Comparison of ENCODE assay signal across 8 cellular contexts in the genomic region with DNA sequence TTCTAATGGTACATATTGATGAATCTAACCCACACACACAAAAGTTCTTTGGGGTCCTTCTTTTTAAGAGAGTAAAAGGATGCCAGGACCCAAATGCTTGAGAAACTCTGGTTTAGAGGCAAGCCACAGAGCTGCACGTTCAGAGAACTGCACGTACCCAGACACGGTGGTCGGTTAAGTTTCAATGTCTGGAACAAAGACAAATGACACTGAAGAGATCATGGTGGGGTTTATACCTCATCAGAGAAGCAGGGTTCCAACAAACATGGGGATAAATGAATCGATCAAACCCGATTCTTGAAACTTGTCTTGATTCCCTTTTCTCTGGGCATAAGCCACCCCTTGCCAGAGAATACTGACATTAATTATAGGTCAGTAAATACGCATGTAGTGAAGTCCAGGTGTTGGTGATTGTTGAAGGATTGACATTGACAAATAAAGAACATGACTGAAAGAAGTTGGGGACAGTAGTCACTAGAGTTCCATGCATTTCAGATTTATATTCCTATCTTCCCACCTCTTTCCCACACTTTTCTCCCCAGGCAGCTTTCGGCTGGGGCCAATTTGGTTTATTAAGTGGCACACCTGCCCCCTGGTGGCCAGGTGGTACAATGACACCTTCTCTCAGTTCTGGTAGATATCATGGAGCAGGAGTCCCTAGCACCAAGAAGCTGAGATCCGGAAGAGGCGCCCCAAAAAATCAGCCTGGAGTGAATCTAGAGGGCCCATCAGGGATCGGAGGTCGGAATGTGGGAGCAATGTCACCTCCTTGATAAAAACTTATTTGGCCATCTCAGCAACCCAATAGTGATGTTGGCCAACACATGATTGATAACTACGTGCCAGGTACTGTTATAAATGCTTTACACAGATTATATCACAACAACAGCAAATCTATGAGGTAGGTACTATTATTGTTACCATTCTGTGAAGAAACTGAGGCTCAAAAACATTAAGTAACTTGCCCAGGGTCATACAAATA. TPM values are rescaled to one million over a fixed set of nuclear protein-coding genes. Genes with fewer than 3 reads are reported as not detected.
DNase-seq lines count a peak whose midpoint lies in the region; ATAC-seq, FAIRE-seq and TF ChIP-seq lines count a peak whose summit lies in the region.

No MANE protein-coding gene starts in this region.

- peak; percentile 94 for TF ChIP-seq CTCF in VCaP (conservative IDR thresholded peaks at IDR 0.05)

- no peak for TF ChIP-seq POLR2A in GM12892 (IDR thresholded peaks at IDR 0.05; ENCODE audit: low read depth, low read length)

- no peak for ATAC-seq in GM21717 (IDR thresholded peaks at IDR 0.05; ENCODE audit: unreplicated experiment)

- peak; percentile 85 for FAIRE-seq in GM12892 (lab: Jason Lieb, UNC)

- H3K27ac ChIP-seq in VCaP: no peak overlapping the region

- DNase-seq in 8988T (peak; percentile 75), GM12892 (ENCODE audit: insufficient read length) (no peak), NCI-H2029 (lab: John Stamatoyannopoulos, UW) (peak; percentile 67), kidney glomerular epithelial cell (lab: John Stamatoyannopoulos, UW) (peak; percentile 54)
- DNase-seq in central memory CD4-positive, alpha-beta T cell: peak; percentile 65
- peak; percentile 37 for DNase-seq in stimulated activated CD8-positive, alpha-beta memory T cell treated with anti-CD3 and anti-CD28 coated beads, Interleukin-12 subunit alpha, Interleukin-12 subunit beta, amount 100 ng/mL, for 4 hours (ENCODE audit: low read depth)

RNA-seq across cellular contexts. Expression of a gene that starts 17.8 kb away (rescaled TPM):
- polyA plus RNA-seq in GM12892 (2012; ENCODE audit: missing spikeins): 29.1 TPM
